1 cellular context compared by ENCODE assay signal in the genomic region with DNA sequence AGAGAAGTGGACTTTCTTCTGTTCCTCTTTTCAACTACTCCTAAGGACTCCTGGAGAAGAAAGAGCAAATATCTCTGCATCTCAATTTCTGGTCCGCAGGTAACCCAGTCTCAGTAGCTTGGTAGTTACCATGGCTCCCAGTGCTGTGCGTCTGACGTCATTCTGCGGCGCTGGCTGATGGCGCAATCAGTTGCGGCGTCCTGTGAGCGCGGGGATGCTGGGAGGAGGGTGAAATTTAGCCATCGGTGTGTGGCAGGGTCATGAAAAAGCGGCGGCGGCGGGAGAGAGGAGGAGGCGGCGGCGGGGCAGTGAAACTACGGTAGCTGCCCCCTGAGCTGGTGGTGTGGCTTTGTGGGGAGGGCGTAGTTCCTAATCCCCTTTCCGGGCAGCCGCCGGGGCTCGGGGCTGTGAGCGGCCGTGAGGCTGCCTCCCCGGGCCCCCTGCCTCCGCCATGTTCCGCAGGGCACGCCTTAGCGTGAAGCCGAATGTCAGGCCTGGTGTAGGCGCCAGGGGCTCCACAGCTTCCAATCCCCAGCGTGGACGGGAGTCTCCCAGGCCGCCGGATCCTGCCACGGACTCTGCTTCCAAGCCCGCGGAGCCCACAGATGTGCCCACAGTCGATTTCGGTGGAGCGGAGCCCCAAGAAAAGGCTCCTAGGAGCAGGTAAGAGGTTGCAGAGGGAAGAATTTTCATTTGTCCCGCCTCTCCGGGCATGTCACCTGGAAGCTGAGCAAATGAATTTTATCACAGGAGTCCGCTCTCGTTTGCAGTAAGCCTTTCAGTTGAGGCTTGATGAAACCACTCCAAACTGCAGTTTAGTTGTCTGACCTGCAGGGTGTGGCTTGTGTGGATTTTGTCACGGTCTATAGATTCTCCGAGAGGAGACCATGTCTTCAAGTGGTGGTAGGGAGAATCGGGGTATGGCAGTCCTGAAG.
TF ChIP-seq lines count a peak whose summit lies in the region.

A gene with protein sequence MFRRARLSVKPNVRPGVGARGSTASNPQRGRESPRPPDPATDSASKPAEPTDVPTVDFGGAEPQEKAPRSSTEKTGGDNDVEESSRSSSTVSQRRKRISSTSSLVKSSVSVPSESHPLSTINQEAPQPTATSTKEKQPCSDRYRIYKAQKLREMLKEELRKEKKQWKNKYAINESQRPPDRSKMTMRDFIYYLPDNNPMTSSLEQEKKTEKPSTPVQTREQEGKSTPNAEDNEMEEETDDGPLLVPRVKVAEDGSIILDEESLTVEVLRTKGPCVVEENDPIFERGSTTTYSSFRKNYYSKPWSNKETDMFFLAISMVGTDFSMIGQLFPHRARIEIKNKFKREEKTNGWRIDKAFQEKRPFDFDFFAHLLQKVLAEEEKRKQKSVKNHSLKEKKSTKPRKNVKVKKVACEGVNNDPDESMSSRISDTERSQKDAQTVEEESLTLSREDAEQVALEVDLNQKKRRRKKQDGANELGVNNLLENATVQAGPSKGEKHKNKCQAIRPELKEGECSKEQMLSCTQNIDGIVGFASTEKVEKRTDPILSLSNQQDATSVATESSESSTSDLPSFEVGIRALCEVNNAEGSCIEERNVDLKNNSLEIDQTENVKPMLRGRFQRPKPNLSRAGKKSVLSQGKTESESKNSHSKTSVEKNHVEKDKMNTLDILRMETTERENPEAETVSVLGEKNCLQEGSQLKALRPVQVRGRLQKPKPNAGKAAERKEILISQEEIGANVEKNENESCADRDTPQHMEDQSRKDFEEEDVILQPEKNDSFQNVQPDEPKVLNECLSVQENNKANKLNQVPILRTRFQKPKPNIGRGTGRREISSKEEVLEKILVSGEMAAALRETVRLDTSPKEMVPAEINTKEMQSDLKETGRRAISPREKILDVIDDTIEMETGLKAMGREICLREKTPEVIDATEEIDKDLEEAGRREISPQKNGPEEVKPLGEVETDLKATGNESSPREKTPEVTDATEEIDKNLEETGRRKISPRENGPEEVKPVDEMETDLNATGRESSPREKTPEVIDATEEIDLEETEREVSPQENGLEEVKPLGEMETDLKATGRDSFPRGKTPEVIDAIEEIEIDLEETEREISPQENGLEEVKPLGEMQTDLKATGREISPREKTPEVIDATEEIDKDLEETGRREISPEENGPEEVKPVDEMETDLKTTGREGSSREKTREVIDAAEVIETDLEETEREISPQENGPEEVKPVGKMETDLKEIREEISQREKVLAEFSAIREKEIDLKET (N-terminal part only) (plus strand): TSS at position 225 of the 935 bp plus-strand sequence. CDS start 227 bp downstream, at position 452.

TF ChIP-seq in K562, 482 proteins besides CTCF, POLR2A, EP300 and RAD21 (continued from another document and continues in another):
- TF ChIP-seq, protein P1, sequence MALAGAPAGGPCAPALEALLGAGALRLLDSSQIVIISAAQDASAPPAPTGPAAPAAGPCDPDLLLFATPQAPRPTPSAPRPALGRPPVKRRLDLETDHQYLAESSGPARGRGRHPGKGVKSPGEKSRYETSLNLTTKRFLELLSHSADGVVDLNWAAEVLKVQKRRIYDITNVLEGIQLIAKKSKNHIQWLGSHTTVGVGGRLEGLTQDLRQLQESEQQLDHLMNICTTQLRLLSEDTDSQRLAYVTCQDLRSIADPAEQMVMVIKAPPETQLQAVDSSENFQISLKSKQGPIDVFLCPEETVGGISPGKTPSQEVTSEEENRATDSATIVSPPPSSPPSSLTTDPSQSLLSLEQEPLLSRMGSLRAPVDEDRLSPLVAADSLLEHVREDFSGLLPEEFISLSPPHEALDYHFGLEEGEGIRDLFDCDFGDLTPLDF (CRISPR knock-in tag; IDR thresholded peaks at IDR 0.05): 0 out of 2 replicates have a peak, but pooled peaks have one; percentile 53
- TF ChIP-seq SAFB (IDR thresholded peaks at IDR 0.05; ENCODE audit: borderline replicate concordance, low read depth, low read length) (0 out of 2 replicates have a peak, but pooled peaks have one; percentile 57), ZNF274 (IDR thresholded peaks at IDR 0.05; ENCODE audit: borderline replicate concordance, low read depth, low read length) (no peak), RBBP5 (IDR thresholded peaks at IDR 0.05; ENCODE audit: borderline replicate concordance, insufficient read depth, low read length, poor library complexity, severe bottlenecking) (peak; percentile 95), HCFC1 (IDR thresholded peaks at IDR 0.05; ENCODE audit: low read depth, low read length) (peak; percentile 94), GTF2E2 (tag; IDR thresholded peaks at IDR 0.05) (peak; percentile 78; the same call in 1 of the 2 replicates), ZNF586 (CRISPR knock-in tag; conservative IDR thresholded peaks at IDR 0.05) (no peak), MAZ (CRISPR knock-in tag; conservative IDR thresholded peaks at IDR 0.05 in 1 of 2, IDR thresholded peaks at IDR 0.05 in 1 of 2) (peak in 1 of 2 experiments; percentile 74; a peak in 3 of 4 replicates), PCBP1 (IDR thresholded peaks at IDR 0.05; ENCODE audit: low read depth, low read length, poor library complexity, severe bottlenecking) (peak; percentile 77), CXXC5 (CRISPR knock-in tag; IDR thresholded peaks at IDR 0.05) (peak; percentile 83), NR2C2 (CRISPR knock-in tag; IDR thresholded peaks at IDR 0.05) (no peak), NR2C2 (tag; IDR thresholded peaks at IDR 0.05) (peak; percentile 87), CBFA2T3 (IDR thresholded peaks at IDR 0.05) (no peak), CEBPB (tag; IDR thresholded peaks at IDR 0.05) (peak; percentile 97), ZFP1 (CRISPR knock-in tag; IDR thresholded peaks at IDR 0.05) (no peak), RBM15 (IDR thresholded peaks at IDR 0.05; ENCODE audit: insufficient read depth, low read length) (no peak), ADNP (tag; IDR thresholded peaks at IDR 0.05) (no peak), ZNF785 (CRISPR knock-in tag; IDR thresholded peaks at IDR 0.05) (no peak), SIN3A (IDR thresholded peaks at IDR 0.05; ENCODE audit: borderline replicate concordance in 2 of 2, control insufficient read depth in 1 of 2, low read depth in 2 of 2, low read length in 2 of 2) (peak; percentile 93 to 96), DMBX1 (CRISPR knock-in tag; IDR thresholded peaks at IDR 0.05; ENCODE audit: borderline replicate concordance) (no peak), ETV6 (IDR thresholded peaks at IDR 0.05; ENCODE audit: borderline replicate concordance in 1 of 2, low read depth in 2 of 2, low read length in 1 of 2) (0 out of 4 replicates have a peak, but pooled peaks of 1 of the 2 experiments have one; percentile 34), ETV6 (CRISPR knock-in tag; IDR thresholded peaks at IDR 0.05; ENCODE audit: borderline replicate concordance) (no peak), ZFP36 (IDR thresholded peaks at IDR 0.05; ENCODE audit: low read depth, low read length, partially characterized antibody) (no peak), CBX5 (IDR thresholded peaks at IDR 0.05; ENCODE audit: borderline replicate concordance, low read depth) (no peak), POLR2G (IDR thresholded peaks at IDR 0.05; ENCODE audit: low read depth, low read length) (peak; percentile 97), ZNF584 (CRISPR knock-in tag; IDR thresholded peaks at IDR 0.05; ENCODE audit: low read depth) (peak; percentile 56; the same call in 1 of the 2 replicates), TCF7L2 (IDR thresholded peaks at IDR 0.05; ENCODE audit: low read depth, low read length) (0 out of 2 replicates have a peak, but pooled peaks have one; percentile 29), PTBP1 (IDR thresholded peaks at IDR 0.05; ENCODE audit: low read depth, low read length) (no peak), C11orf30 (IDR thresholded peaks at IDR 0.05; ENCODE audit: low read depth) (peak; percentile 97), ILF3 (IDR thresholded peaks at IDR 0.05; ENCODE audit: borderline replicate concordance) (no peak; the same call in 1 of the 2 replicates), TOE1 (IDR thresholded peaks at IDR 0.05; ENCODE audit: borderline replicate concordance) (peak; percentile 46; the same call in 1 of the 2 replicates), TOE1 (CRISPR knock-in tag; IDR thresholded peaks at IDR 0.05; ENCODE audit: borderline replicate concordance, low read depth) (no peak), KLF6 (CRISPR knock-in tag; IDR thresholded peaks at IDR 0.05; ENCODE audit: borderline replicate concordance) (no peak), ZNF696 (CRISPR knock-in tag; conservative IDR thresholded peaks at IDR 0.05) (no peak), ZC3H8 (IDR thresholded peaks at IDR 0.05) (no peak)
- TF ChIP-seq, protein P2, sequence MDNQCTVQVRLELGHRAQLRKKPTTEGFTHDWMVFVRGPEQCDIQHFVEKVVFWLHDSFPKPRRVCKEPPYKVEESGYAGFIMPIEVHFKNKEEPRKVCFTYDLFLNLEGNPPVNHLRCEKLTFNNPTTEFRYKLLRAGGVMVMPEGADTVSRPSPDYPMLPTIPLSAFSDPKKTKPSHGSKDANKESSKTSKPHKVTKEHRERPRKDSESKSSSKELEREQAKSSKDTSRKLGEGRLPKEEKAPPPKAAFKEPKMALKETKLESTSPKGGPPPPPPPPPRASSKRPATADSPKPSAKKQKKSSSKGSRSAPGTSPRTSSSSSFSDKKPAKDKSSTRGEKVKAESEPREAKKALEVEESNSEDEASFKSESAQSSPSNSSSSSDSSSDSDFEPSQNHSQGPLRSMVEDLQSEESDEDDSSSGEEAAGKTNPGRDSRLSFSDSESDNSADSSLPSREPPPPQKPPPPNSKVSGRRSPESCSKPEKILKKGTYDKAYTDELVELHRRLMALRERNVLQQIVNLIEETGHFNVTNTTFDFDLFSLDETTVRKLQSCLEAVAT (IDR thresholded peaks at IDR 0.05): peak in 1 of 2 experiments; percentile 47; a peak in 1 of 4 replicates
- TF ChIP-seq, protein P3, sequence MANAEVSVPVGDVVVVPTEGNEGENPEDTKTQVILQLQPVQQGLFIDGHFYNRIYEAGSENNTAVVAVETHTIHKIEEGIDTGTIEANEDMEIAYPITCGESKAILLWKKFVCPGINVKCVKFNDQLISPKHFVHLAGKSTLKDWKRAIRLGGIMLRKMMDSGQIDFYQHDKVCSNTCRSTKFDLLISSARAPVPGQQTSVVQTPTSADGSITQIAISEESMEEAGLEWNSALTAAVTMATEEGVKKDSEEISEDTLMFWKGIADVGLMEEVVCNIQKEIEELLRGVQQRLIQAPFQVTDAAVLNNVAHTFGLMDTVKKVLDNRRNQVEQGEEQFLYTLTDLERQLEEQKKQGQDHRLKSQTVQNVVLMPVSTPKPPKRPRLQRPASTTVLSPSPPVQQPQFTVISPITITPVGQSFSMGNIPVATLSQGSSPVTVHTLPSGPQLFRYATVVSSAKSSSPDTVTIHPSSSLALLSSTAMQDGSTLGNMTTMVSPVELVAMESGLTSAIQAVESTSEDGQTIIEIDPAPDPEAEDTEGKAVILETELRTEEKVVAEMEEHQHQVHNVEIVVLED (CRISPR knock-in tag; IDR thresholded peaks at IDR 0.05): peak; percentile 92
- TF ChIP-seq, protein P4, sequence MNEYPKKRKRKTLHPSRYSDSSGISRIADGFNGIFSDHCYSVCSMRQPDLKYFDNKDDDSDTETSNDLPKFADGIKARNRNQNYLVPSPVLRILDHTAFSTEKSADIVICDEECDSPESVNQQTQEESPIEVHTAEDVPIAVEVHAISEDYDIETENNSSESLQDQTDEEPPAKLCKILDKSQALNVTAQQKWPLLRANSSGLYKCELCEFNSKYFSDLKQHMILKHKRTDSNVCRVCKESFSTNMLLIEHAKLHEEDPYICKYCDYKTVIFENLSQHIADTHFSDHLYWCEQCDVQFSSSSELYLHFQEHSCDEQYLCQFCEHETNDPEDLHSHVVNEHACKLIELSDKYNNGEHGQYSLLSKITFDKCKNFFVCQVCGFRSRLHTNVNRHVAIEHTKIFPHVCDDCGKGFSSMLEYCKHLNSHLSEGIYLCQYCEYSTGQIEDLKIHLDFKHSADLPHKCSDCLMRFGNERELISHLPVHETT (CRISPR knock-in tag; conservative IDR thresholded peaks at IDR 0.05 in 1 of 2, IDR thresholded peaks at IDR 0.05 in 1 of 2): peak in 1 of 2 experiments; percentile 67; a peak in 1 of 4 replicates
- TF ChIP-seq, protein P5, sequence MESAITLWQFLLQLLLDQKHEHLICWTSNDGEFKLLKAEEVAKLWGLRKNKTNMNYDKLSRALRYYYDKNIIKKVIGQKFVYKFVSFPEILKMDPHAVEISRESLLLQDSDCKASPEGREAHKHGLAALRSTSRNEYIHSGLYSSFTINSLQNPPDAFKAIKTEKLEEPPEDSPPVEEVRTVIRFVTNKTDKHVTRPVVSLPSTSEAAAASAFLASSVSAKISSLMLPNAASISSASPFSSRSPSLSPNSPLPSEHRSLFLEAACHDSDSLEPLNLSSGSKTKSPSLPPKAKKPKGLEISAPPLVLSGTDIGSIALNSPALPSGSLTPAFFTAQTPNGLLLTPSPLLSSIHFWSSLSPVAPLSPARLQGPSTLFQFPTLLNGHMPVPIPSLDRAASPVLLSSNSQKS (CRISPR knock-in tag; IDR thresholded peaks at IDR 0.05): no peak
- TF ChIP-seq, protein P6, sequence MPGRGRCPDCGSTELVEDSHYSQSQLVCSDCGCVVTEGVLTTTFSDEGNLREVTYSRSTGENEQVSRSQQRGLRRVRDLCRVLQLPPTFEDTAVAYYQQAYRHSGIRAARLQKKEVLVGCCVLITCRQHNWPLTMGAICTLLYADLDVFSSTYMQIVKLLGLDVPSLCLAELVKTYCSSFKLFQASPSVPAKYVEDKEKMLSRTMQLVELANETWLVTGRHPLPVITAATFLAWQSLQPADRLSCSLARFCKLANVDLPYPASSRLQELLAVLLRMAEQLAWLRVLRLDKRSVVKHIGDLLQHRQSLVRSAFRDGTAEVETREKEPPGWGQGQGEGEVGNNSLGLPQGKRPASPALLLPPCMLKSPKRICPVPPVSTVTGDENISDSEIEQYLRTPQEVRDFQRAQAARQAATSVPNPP (IDR thresholded peaks at IDR 0.05; ENCODE audit: borderline replicate concordance, insufficient read depth, insufficient read length): no peak
- TF ChIP-seq, protein P7, sequence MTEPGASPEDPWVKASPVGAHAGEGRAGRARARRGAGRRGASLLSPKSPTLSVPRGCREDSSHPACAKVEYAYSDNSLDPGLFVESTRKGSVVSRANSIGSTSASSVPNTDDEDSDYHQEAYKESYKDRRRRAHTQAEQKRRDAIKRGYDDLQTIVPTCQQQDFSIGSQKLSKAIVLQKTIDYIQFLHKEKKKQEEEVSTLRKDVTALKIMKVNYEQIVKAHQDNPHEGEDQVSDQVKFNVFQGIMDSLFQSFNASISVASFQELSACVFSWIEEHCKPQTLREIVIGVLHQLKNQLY (CRISPR knock-in tag; conservative IDR thresholded peaks at IDR 0.05): no peak; a peak in 1 of 4 replicates
- TF ChIP-seq, protein P8, sequence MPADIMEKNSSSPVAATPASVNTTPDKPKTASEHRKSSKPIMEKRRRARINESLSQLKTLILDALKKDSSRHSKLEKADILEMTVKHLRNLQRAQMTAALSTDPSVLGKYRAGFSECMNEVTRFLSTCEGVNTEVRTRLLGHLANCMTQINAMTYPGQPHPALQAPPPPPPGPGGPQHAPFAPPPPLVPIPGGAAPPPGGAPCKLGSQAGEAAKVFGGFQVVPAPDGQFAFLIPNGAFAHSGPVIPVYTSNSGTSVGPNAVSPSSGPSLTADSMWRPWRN (IDR thresholded peaks at IDR 0.05; ENCODE audit: low read depth): no peak
- TF ChIP-seq, protein P9, sequence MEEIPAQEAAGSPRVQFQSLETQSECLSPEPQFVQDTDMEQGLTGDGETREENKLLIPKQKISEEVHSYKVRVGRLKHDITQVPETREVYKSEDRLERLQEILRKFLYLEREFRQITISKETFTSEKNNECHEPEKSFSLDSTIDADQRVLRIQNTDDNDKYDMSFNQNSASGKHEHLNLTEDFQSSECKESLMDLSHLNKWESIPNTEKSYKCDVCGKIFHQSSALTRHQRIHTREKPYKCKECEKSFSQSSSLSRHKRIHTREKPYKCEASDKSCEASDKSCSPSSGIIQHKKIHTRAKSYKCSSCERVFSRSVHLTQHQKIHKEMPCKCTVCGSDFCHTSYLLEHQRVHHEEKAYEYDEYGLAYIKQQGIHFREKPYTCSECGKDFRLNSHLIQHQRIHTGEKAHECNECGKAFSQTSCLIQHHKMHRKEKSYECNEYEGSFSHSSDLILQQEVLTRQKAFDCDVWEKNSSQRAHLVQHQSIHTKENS (CRISPR knock-in tag; IDR thresholded peaks at IDR 0.05): no peak
